22 cellular contexts compared by ENCODE assay signal in the genomic region with DNA sequence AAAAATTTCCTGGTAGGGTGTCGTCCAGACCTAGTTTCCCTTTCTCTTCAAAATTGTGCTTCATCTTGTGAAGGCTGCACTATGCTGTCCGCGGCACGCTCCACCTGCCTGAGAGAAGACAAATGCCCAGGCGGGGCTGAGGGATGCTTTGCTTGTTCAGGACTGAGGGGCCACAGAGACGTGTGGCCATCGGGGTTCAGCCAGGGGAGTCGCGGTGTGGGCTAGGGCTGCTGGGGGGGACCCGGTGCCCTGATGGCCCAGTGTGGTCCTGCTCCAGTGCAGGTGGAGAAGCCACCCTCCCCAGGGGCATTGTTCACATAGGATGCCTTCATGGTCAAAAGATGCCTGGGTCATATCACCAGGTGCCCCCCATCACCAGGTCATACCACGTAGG.
"Had no signal": no experiment of that assay in that cellular context is flagged by ENCODE, and none has a peak within 500 bp of the region (broad histone marks: within the 10 kb centered on the region; RNA-seq: fewer than 3 reads in every experiment).

No MANE protein-coding gene starts in this region.

- H3K27me3 ChIP-seq: foreskin keratinocyte, right lobe of liver had no signal

- H3K4me3 ChIP-seq: coronary artery, lung, psoas muscle, right lobe of liver had no signal

- H3K27ac ChIP-seq: coronary artery, foreskin keratinocyte, parathyroid adenoma, psoas muscle had no signal

- H2AFZ ChIP-seq: parathyroid adenoma had no signal

- H3K9me3 ChIP-seq: psoas muscle, right lobe of liver had no signal

- DNase-seq: effector CD4-positive, alpha-beta T cell; endodermal cell; erythroblast; foreskin keratinocyte; immature natural killer cell; left cardiac atrium; left ventricle myocardium superior; mesendoderm; natural killer cell; nucleus accumbens; psoas muscle; retina; stimulated activated CD4-positive, alpha-beta T cell treated with anti-CD3 and anti-CD28 coated beads, Interleukin-2, amount 100 ng/mL, for 24 hours; stimulated activated CD4-positive, alpha-beta T cell treated with anti-CD3 and anti-CD28 coated beads, Interleukin-4, amount 100 ng/mL, for 4 hours; stimulated activated naive CD4-positive, alpha-beta T cell had no signal

- H3K4me1 ChIP-seq: parathyroid adenoma, psoas muscle had no signal

- H3K79me2 ChIP-seq: parathyroid adenoma had no signal

- H3K9ac ChIP-seq: parathyroid adenoma had no signal

- ATAC-seq: foreskin keratinocyte, left ventricle myocardium superior, natural killer cell, psoas muscle had no signal

- FAIRE-seq: endothelial cell of umbilical vein, keratinocyte, urothelium cell line had no signal

- H3K36me3 ChIP-seq: right lobe of liver had no signal
